In genomic region chr1:3132685-3133084, GRCh38 we compare ENCODE assay signal across 14 cellular contexts.
A peak's percentile ranks its signal among the peaks of the same experiment; 100 is the strongest.
DNase-seq lines count a peak whose midpoint lies in the region; ATAC-seq and TF ChIP-seq lines count a peak whose summit lies in the region.
"Had no signal": no experiment of that assay in that cellular context is flagged by ENCODE, and none has a peak within 500 bp of the region (broad histone marks: within the 10 kb centered on the region; RNA-seq: fewer than 3 reads in every experiment).

No MANE protein-coding gene starts in this region.

- ATAC-seq in left colon = peak; percentile 56
- ATAC-seq in stimulated activated naive B cell treated with anti-CD40 and anti-IgM and Interleukin-4, amounts not matched to agents 10 μg/mL and 1 μg/mL and 100 μg/mL, for 72 hours (replicated peaks) = no peak
- ATAC-seq: CD8-positive, alpha-beta T cell had no signal

- H3K27ac Mint-ChIP-seq in progenitor cell of endocrine pancreas = peak overlapping the region; percentile 29
- H3K27ac Mint-ChIP-seq in stimulated activated naive B cell treated with anti-CD40 and anti-IgM and Interleukin-4, amounts not matched to agents 10 μg/mL and 1 μg/mL and 100 μg/mL, for 72 hours = no peak overlapping the region
- no peak overlapping the region for H3K27ac Mint-ChIP-seq in activated naive CD4-positive, alpha-beta T cell treated with anti-CD3 and anti-CD28 coated beads for 36 hours
- H3K27ac Mint-ChIP-seq: CD8-positive, alpha-beta T cell had no signal

- H3K4me1 Mint-ChIP-seq in progenitor cell of endocrine pancreas (ENCODE audit: low read depth) = peaks cover 68% of the 10 kb centered on the region
- peaks cover 0 to 4% of the 10 kb centered on the region in 2 donors for H3K4me1 Mint-ChIP-seq in stimulated activated naive B cell treated with anti-CD40 and anti-IgM and Interleukin-4, amounts not matched to agents 10 μg/mL and 1 μg/mL and 100 μg/mL, for 72 hours
- no peaks in the 10 kb centered on the region for H3K4me1 Mint-ChIP-seq in activated naive CD4-positive, alpha-beta T cell treated with anti-CD3 and anti-CD28 coated beads for 36 hours (ENCODE audit: low read depth)
- H3K4me1 Mint-ChIP-seq: B cell had no signal

- no peak overlapping the region for H3K4me3 Mint-ChIP-seq in progenitor cell of endocrine pancreas (ENCODE audit: low read depth)
- H3K4me3 Mint-ChIP-seq in stimulated activated naive B cell treated with anti-CD40 and anti-IgM and Interleukin-4, amounts not matched to agents 10 μg/mL and 1 μg/mL and 100 μg/mL, for 72 hours = no peak overlapping the region
- H3K4me3 Mint-ChIP-seq in activated naive CD4-positive, alpha-beta T cell treated with anti-CD3 and anti-CD28 coated beads for 36 hours = no peak overlapping the region
- H3K4me3 Mint-ChIP-seq: B cell; CD8-positive, alpha-beta T cell had no signal

- no peak for TF ChIP-seq CTCF in ascending aorta (IDR thresholded peaks at IDR 0.05)
- no peak for TF ChIP-seq CTCF in progenitor cell of endocrine pancreas (IDR thresholded peaks at IDR 0.05; ENCODE audit: unreplicated experiment)

- peak overlapping the region in 1 of 2 donors; percentile 45 for H3K4me3 ChIP-seq in ascending aorta
- H3K4me3 ChIP-seq: PC-9, SJCRH30 had no signal

- H3K4me1 ChIP-seq in ascending aorta = peaks cover 37 to 92% of the 10 kb centered on the region in 2 donors

- H3K36me3 ChIP-seq in ascending aorta = no peaks in the 10 kb centered on the region
- H3K36me3 ChIP-seq: SJCRH30 had no signal

- H3K27me3 ChIP-seq in ascending aorta = no peaks in the 10 kb centered on the region

- no peaks in the 10 kb centered on the region for H3K27me3 Mint-ChIP-seq in progenitor cell of endocrine pancreas
- H3K27me3 Mint-ChIP-seq in stimulated activated naive B cell treated with anti-CD40 and anti-IgM and Interleukin-4, amounts not matched to agents 10 μg/mL and 1 μg/mL and 100 μg/mL, for 72 hours = no peaks in the 10 kb centered on the region
- no peaks in the 10 kb centered on the region for H3K27me3 Mint-ChIP-seq in activated naive CD4-positive, alpha-beta T cell treated with anti-CD3 and anti-CD28 coated beads for 36 hours (ENCODE audit: low read depth)

- no peaks in the 10 kb centered on the region for H3K36me3 Mint-ChIP-seq in progenitor cell of endocrine pancreas (ENCODE audit: insufficient read depth)
- H3K36me3 Mint-ChIP-seq in stimulated activated naive B cell treated with anti-CD40 and anti-IgM and Interleukin-4, amounts not matched to agents 10 μg/mL and 1 μg/mL and 100 μg/mL, for 72 hours = no peaks in the 10 kb centered on the region
- H3K36me3 Mint-ChIP-seq in activated naive CD4-positive, alpha-beta T cell treated with anti-CD3 and anti-CD28 coated beads for 36 hours (ENCODE audit: low read depth) = no peaks in the 10 kb centered on the region
- H3K36me3 Mint-ChIP-seq: CD8-positive, alpha-beta T cell had no signal

- CTCF ChIA-PET in activated naive CD4-positive, alpha-beta T cell treated with anti-CD3 and anti-CD28 coated beads for 36 hours (lab: Charles Lee) = no interaction called here

- no peaks in the 10 kb centered on the region for H3K9me3 ChIP-seq in ascending aorta
- H3K9me3 ChIP-seq: SJCRH30 had no signal

- intact Hi-C loops in ascending aorta (cut with DNase I) = no loop called here
- intact Hi-C loops in left colon (cut with DNase I, micrococcal nuclease) = loop anchor here in 1 of 2 donors (10.0 kb wide), 1 partner anchor 58 kb away; no protein-coding TSS in a partner anchor
- intact Hi-C loops in activated naive CD4-positive, alpha-beta T cell treated with anti-CD3 and anti-CD28 coated beads for 36 hours (cut with micrococcal nuclease) = no loop called here

- peak overlapping the region; percentile 83 to 85 for H3K27ac ChIP-seq in ascending aorta
- H3K27ac ChIP-seq: PC-9, SJCRH30 had no signal

- H3K9me3 Mint-ChIP-seq in progenitor cell of endocrine pancreas (ENCODE audit: low read depth) = no peaks in the 10 kb centered on the region
- H3K9me3 Mint-ChIP-seq in stimulated activated naive B cell treated with anti-CD40 and anti-IgM and Interleukin-4, amounts not matched to agents 10 μg/mL and 1 μg/mL and 100 μg/mL, for 72 hours = no peaks in the 10 kb centered on the region
- no peaks in the 10 kb centered on the region for H3K9me3 Mint-ChIP-seq in activated naive CD4-positive, alpha-beta T cell treated with anti-CD3 and anti-CD28 coated beads for 36 hours
- H3K9me3 Mint-ChIP-seq: CD8-positive, alpha-beta T cell had no signal

- DNase-seq in ascending aorta (ENCODE audit: low spot score in 2 of 2) (no peak), left colon (no peak), progenitor cell of endocrine pancreas (ENCODE audit: low spot score, unreplicated experiment) (no peak), DMS153 (lab: John Stamatoyannopoulos, UW) (no peak), GM03348 (ENCODE audit: low spot score) (no peak)
- DNase-seq in stimulated activated naive B cell treated with anti-CD40 and anti-IgM and Interleukin-4, amounts not matched to agents 10 μg/mL and 1 μg/mL and 100 μg/mL, for 72 hours = no peak
- DNase-seq in activated naive CD4-positive, alpha-beta T cell treated with anti-CD3 and anti-CD28 coated beads for 36 hours = no peak
- DNase-seq: CD8-positive, alpha-beta T cell; KG1; NCI-H1436 treated with DMSO at 0.1 percent for 48 hours; NCI-H2029 treated with DMSO at 0.1 percent for 48 hours; PC-9; SJCRH30 had no signal
